Comparison of ENCODE assay signal across 8 cellular contexts in the genomic region with DNA sequence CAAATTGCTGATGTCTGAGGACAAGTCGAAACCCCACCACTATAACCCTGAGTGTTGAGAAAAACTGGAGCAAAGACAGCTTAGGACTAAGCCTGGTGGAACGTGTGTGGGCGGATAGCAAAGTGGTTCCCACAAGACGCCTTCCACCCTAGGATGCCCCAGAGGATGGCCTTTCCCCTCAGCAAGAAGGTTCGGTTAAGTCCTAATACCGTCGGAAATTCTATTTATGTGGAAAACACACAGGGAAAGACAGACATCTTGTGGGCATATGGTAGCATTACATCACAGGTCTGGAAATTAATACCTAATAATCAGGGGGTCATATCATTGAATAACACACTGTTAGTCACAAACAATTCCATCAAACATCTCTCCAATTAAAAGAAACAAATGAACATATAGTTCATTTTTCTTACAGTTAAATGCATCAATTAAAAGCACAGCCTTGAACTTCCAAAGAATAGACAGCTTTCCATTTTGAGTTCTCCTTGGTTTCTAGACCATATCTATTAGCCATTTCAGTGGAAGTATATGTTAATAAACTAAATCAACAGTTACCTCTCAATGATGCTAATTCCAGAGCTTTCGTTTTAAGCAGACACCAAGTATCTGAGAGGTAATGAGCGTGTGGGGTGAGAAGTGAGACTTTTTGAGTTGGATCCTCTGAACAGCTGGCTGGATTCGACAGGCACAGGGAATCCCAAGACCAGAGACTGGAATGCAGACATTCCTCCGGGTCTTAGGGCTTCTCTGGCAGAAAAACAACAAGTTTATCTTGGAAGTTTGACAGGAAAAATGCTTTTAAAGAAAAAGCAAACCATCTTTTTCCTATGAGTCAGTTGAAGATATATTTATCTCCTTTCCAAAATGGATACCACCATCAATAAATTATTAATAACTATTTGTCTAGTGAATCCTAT. TPM values are rescaled to one million over a fixed set of nuclear protein-coding genes. Genes with fewer than 3 reads are reported as not detected.
DNase-seq lines count a peak whose midpoint lies in the region; ATAC-seq and TF ChIP-seq lines count a peak whose summit lies in the region.

No MANE protein-coding gene starts in this region.

- H3K4me3 ChIP-seq in HEK293 (ENCODE audit: low read depth, low read length) (no peak overlapping the region), choroid plexus epithelial cell (ENCODE audit: low read depth, low read length) (peak overlapping the region; percentile 17)

- H3K27ac ChIP-seq in HEK293 (ENCODE audit: extremely low read depth, low read depth, low read length): no peak overlapping the region

- H3K36me3 Mint-ChIP-seq in natural killer cell: peaks cover 7% of the 10 kb centered on the region
- peaks cover 8% of the 10 kb centered on the region for H3K36me3 Mint-ChIP-seq in activated naive CD4-positive, alpha-beta T cell treated with anti-CD3 and anti-CD28 coated beads for 36 hours (ENCODE audit: low read depth)

- H3K4me1 ChIP-seq in HEK293 (ENCODE audit: control insufficient read depth, insufficient read depth, low read length): peaks cover 15% of the 10 kb centered on the region

- no peaks in the 10 kb centered on the region for H3K27me3 Mint-ChIP-seq in natural killer cell (ENCODE audit: low read depth in 2 of 2)
- H3K27me3 Mint-ChIP-seq in activated naive CD4-positive, alpha-beta T cell treated with anti-CD3 and anti-CD28 coated beads for 36 hours (ENCODE audit: low read depth): no peaks in the 10 kb centered on the region

- ATAC-seq in natural killer cell: no peak
- ATAC-seq in GM21786 (IDR thresholded peaks at IDR 0.05; ENCODE audit: unreplicated experiment): no peak

- H3K9me3 Mint-ChIP-seq in natural killer cell: no peaks in the 10 kb centered on the region
- H3K9me3 Mint-ChIP-seq in activated naive CD4-positive, alpha-beta T cell treated with anti-CD3 and anti-CD28 coated beads for 36 hours: no peaks in the 10 kb centered on the region

- peak overlapping the region; percentile 9 for H3K4me3 Mint-ChIP-seq in natural killer cell
- H3K4me3 Mint-ChIP-seq in activated naive CD4-positive, alpha-beta T cell treated with anti-CD3 and anti-CD28 coated beads for 36 hours: no peak overlapping the region

- CTCF ChIA-PET in HEK293 (lab: Yijun Ruan, JAX): interaction anchor here (0.6 to 7.4 kb wide), 43 partner anchors 12 to 1168 kb away, joined by 3 to 111 read pairs (median 4); a partner anchor contains a TSS
- CTCF ChIA-PET in activated naive CD4-positive, alpha-beta T cell treated with anti-CD3 and anti-CD28 coated beads for 36 hours (lab: Charles Lee): interaction anchor here (0.6 to 2.0 kb wide), 4 partner anchors 47 to 279 kb away, joined by 5 to 12 read pairs (median 5); no protein-coding TSS in a partner anchor

- TF ChIP-seq CTCF in HEK293 (tag by site-specific recombination; IDR thresholded peaks at IDR 0.05) (peak; percentile 87), choroid plexus epithelial cell (conservative IDR thresholded peaks at IDR 0.05; ENCODE audit: low read depth, low read length) (peak; percentile 78), natural killer cell (IDR thresholded peaks at IDR 0.05) (no peak)

- POLR2A ChIA-PET in HEK293 (lab: Yijun Ruan, JAX): no interaction called here

- H3K9me3 ChIP-seq in HEK293 (ENCODE audit: control insufficient read depth, insufficient read depth, low read depth, low read length): no peaks in the 10 kb centered on the region

- H3K27ac Mint-ChIP-seq in natural killer cell: peak overlapping the region in 1 of 2 donors; percentile 37
- no peak overlapping the region for H3K27ac Mint-ChIP-seq in activated naive CD4-positive, alpha-beta T cell treated with anti-CD3 and anti-CD28 coated beads for 36 hours

- intact Hi-C loops in natural killer cell (cut with micrococcal nuclease): no loop called here
- intact Hi-C loops in activated naive CD4-positive, alpha-beta T cell treated with anti-CD3 and anti-CD28 coated beads for 36 hours (cut with micrococcal nuclease): loop anchor here (2.0 kb wide), 1 partner anchor 551 kb away; no protein-coding TSS in a partner anchor

- H3K4me1 Mint-ChIP-seq in natural killer cell: peaks cover 18 to 19% of the 10 kb centered on the region in 2 donors
- peaks cover 19% of the 10 kb centered on the region for H3K4me1 Mint-ChIP-seq in activated naive CD4-positive, alpha-beta T cell treated with anti-CD3 and anti-CD28 coated beads for 36 hours (ENCODE audit: low read depth)

- no peaks in the 10 kb centered on the region for H3K36me3 ChIP-seq in HEK293 (ENCODE audit: control insufficient read depth in 2 of 2, insufficient read depth in 1 of 2, low read length in 2 of 2)

- DNase-seq in CD1c-positive myeloid dendritic cell (ENCODE audit: extremely low spot score) (peak; percentile 44), NCI-H82 (lab: John Stamatoyannopoulos, UW) (peak; percentile 70), choroid plexus epithelial cell (ENCODE audit: low read depth) (peak; percentile 92), natural killer cell (no peak)
- no peak for DNase-seq in central memory CD4-positive, alpha-beta T cell
- DNase-seq in activated naive CD4-positive, alpha-beta T cell treated with anti-CD3 and anti-CD28 coated beads for 36 hours: no peak

TF ChIP-seq in HEK293, 187 proteins besides CTCF, POLR2A, EP300 and RAD21 (continues in another document):
- TF ChIP-seq, protein P1, sequence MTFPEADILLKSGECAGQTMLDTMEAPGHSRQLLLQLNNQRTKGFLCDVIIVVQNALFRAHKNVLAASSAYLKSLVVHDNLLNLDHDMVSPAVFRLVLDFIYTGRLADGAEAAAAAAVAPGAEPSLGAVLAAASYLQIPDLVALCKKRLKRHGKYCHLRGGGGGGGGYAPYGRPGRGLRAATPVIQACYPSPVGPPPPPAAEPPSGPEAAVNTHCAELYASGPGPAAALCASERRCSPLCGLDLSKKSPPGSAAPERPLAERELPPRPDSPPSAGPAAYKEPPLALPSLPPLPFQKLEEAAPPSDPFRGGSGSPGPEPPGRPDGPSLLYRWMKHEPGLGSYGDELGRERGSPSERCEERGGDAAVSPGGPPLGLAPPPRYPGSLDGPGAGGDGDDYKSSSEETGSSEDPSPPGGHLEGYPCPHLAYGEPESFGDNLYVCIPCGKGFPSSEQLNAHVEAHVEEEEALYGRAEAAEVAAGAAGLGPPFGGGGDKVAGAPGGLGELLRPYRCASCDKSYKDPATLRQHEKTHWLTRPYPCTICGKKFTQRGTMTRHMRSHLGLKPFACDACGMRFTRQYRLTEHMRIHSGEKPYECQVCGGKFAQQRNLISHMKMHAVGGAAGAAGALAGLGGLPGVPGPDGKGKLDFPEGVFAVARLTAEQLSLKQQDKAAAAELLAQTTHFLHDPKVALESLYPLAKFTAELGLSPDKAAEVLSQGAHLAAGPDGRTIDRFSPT (tag by site-specific recombination; IDR thresholded peaks at IDR 0.05): no peak
- TF ChIP-seq ZNF623 (tag by site-specific recombination; IDR thresholded peaks at IDR 0.05) (0 out of 2 replicates have a peak, but pooled peaks have one; percentile 12), ZEB2 (tag by site-specific recombination; IDR thresholded peaks at IDR 0.05) (peak; percentile 35; the same call in 1 of the 2 replicates), ZNF292 (tag by site-specific recombination; IDR thresholded peaks at IDR 0.05; ENCODE audit: borderline replicate concordance, low read depth) (no peak), ZNF510 (tag by site-specific recombination; IDR thresholded peaks at IDR 0.05; ENCODE audit: insufficient replicate concordance) (no peak), SCRT2 (tag by site-specific recombination; IDR thresholded peaks at IDR 0.05) (no peak), ZXDB (tag by site-specific recombination; IDR thresholded peaks at IDR 0.05) (0 out of 2 replicates have a peak, but pooled peaks have one; percentile 27), ZNF366 (tag by site-specific recombination; conservative IDR thresholded peaks at IDR 0.05) (no peak), ZNF830 (tag by site-specific recombination; IDR thresholded peaks at IDR 0.05; ENCODE audit: low read depth) (no peak), ZNF140 (tag by site-specific recombination; IDR thresholded peaks at IDR 0.05) (no peak), ZNF654 (tag by site-specific recombination; IDR thresholded peaks at IDR 0.05; ENCODE audit: low read depth) (peak; percentile 99), ZSCAN16 (tag by site-specific recombination; IDR thresholded peaks at IDR 0.05) (no peak), IKZF3 (tag by site-specific recombination; IDR thresholded peaks at IDR 0.05) (no peak), KLF7 (tag by site-specific recombination; IDR thresholded peaks at IDR 0.05; ENCODE audit: borderline replicate concordance) (no peak), ZNF521 (tag by site-specific recombination; IDR thresholded peaks at IDR 0.05) (no peak), ZNF530 (tag by site-specific recombination; IDR thresholded peaks at IDR 0.05; ENCODE audit: low read depth) (no peak)
- TF ChIP-seq, protein P2, sequence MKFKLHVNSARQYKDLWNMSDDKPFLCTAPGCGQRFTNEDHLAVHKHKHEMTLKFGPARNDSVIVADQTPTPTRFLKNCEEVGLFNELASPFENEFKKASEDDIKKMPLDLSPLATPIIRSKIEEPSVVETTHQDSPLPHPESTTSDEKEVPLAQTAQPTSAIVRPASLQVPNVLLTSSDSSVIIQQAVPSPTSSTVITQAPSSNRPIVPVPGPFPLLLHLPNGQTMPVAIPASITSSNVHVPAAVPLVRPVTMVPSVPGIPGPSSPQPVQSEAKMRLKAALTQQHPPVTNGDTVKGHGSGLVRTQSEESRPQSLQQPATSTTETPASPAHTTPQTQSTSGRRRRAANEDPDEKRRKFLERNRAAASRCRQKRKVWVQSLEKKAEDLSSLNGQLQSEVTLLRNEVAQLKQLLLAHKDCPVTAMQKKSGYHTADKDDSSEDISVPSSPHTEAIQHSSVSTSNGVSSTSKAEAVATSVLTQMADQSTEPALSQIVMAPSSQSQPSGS (tag by site-specific recombination; IDR thresholded peaks at IDR 0.05; ENCODE audit: low read depth): 0 out of 2 replicates have a peak, but pooled peaks have one; percentile 29
- TF ChIP-seq, protein P3, sequence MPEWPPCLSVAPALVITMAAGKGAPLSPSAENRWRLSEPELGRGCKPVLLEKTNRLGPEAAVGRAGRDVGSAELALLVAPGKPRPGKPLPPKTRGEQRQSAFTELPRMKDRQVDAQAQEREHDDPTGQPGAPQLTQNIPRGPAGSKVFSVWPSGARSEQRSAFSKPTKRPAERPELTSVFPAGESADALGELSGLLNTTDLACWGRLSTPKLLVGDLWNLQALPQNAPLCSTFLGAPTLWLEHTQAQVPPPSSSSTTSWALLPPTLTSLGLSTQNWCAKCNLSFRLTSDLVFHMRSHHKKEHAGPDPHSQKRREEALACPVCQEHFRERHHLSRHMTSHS (tag by site-specific recombination; IDR thresholded peaks at IDR 0.05): no peak

RNA-seq across cellular contexts. Expression of a gene that starts 2.9 kb away (rescaled TPM):
- total RNA-seq in natural killer cell: 10 to 100 TPM; 29.7 to 44.5 (median 36.6) TPM
- 10 to 100 TPM; 19.1 to 20.6 TPM for total RNA-seq in activated naive CD4-positive, alpha-beta T cell treated with anti-CD3 and anti-CD28 coated beads for 36 hours

Comparison
In these comparisons a context has a peak if more than half of its experiments do, and no peak if none do; other contexts are left out.
1. DNase-seq: peak in CD1c-positive myeloid dendritic cell (single experiment), NCI-H82 (single experiment) and choroid plexus epithelial cell (single experiment); none in natural killer cell (single experiment), central memory CD4-positive, alpha-beta T cell (single experiment) and activated naive CD4-positive, alpha-beta T cell treated with anti-CD3 and anti-CD28 coated beads for 36 hours (single experiment).